8 cellular contexts compared by ENCODE assay signal in genomic region chr21:41369105-41369914, GRCh38. TPM values are rescaled to one million over a fixed set of nuclear protein-coding genes. Genes with fewer than 3 reads are reported as not detected.
DNase-seq lines count a peak whose midpoint lies in the region; ATAC-seq and TF ChIP-seq lines count a peak whose summit lies in the region.

No MANE protein-coding gene starts in this region.

- peaks cover 35% of the 10 kb centered on the region for H3K4me1 ChIP-seq in mucosa of stomach (ENCODE audit: control insufficient read depth, insufficient read depth, low read length)

- H3K27me3 ChIP-seq in mucosa of stomach (ENCODE audit: control insufficient read depth, insufficient read depth, low read length) (no peaks in the 10 kb centered on the region), MG63 (no peaks in the 10 kb centered on the region)

- H3K27me3 Mint-ChIP-seq in T-cell = no peaks in the 10 kb centered on the region

- peak overlapping the region; percentile 53 for H3K4me3 ChIP-seq in GM12864 (ENCODE audit: low read depth, low read length)
- peak overlapping the region; percentile 62 for H3K4me3 ChIP-seq in coronary artery
- no peak overlapping the region for H3K4me3 ChIP-seq in mucosa of stomach (ENCODE audit: low read length)
- H3K4me3 ChIP-seq in MG63 = no peak overlapping the region

- peak overlapping the region in 1 of 2 donors; percentile 45 for H3K27ac ChIP-seq in coronary artery

- H3K36me3 Mint-ChIP-seq in T-cell = peaks cover 48% of the 10 kb centered on the region

- no peaks in the 10 kb centered on the region for H3K36me3 ChIP-seq in mucosa of stomach (ENCODE audit: control insufficient read depth, insufficient read depth, low read length)
- no peaks in the 10 kb centered on the region for H3K36me3 ChIP-seq in MG63

- peaks cover 81 to 90% (median 88%) of the 10 kb centered on the region in 3 donors for H3K4me1 Mint-ChIP-seq in T-cell

- peak overlapping the region; percentile 82 to 94 (median 82) for H3K4me3 Mint-ChIP-seq in T-cell

- H3K27ac Mint-ChIP-seq in T-cell = peak overlapping the region; percentile 94 to 96

- peak overlapping the region; percentile 24 for H3K9ac ChIP-seq in mucosa of stomach (ENCODE audit: low read length)

- H3K9me3 Mint-ChIP-seq in T-cell = peaks cover 0 to 4% (median 0%) of the 10 kb centered on the region in 3 donors

- ATAC-seq in HG02798 (IDR thresholded peaks at IDR 0.05; ENCODE audit: poor library complexity, unreplicated experiment) (peak; percentile 26), T-cell (replicated peaks in 1 of 4) (peak; percentile 72 to 79 (median 76))

- TF ChIP-seq CTCF in GM12864 (IDR thresholded peaks at IDR 0.05; ENCODE audit: low read depth, low read length, missing control alignments) (peak; percentile 25), coronary artery (IDR thresholded peaks at IDR 0.05) (no peak)

- CTCF ChIA-PET in T-cell (lab: Charles Lee) = interaction anchor here (1.1 to 1.7 kb wide), 4 partner anchors 8 to 86 kb away, joined by 4 to 5 read pairs (median 4); no protein-coding TSS in a partner anchor

- H3K9me3 ChIP-seq in mucosa of stomach (ENCODE audit: control insufficient read depth, low read length) (no peaks in the 10 kb centered on the region), MG63 (no peaks in the 10 kb centered on the region)

- POLR2A ChIA-PET in T-cell (lab: Charles Lee) = interaction anchor here in 1 of 2 donors (0.6 to 1.4 kb wide), 4 partner anchors 8 to 406 kb away, joined by 3 to 5 read pairs (median 4); no protein-coding TSS in a partner anchor

- no peak for DNase-seq in GM12864 (ENCODE audit: low read depth)
- peak in 31 of 34 experiments; percentile 13 to 60 (median 35) for DNase-seq in T-cell
- DNase-seq in coronary artery (ENCODE audit: low spot score) = no peak
- peak; percentile 57 for DNase-seq in ureter (ENCODE audit: low spot score)
- no peak for DNase-seq in MG63
- DNase-seq in H4 (ENCODE audit: low spot score) = no peak

RNA-seq across cellular contexts. Expression of gene MX2, which starts 7.5 kb away (rescaled TPM):
- 100 to 1,000 TPM in 1 of 5 donors, 10 to 100 TPM in 4; 77.7 to 103 (median 81.8) TPM for total RNA-seq in T-cell
- 18.9 TPM for total RNA-seq in ureter
- total RNA-seq in MG63 (2014; rRNA removed; shearing (Covaris generic); ENCODE audit: low replicate concordance) = 2.8 and 3.2 TPM in 2 replicates
- total RNA-seq in H4 (2014; rRNA removed; shearing (Covaris generic)) = 36.7 and 38.6 TPM in 2 replicates

RNA-seq across cellular contexts. Expression of gene FAM3B, which starts 52.7 kb away (rescaled TPM):
- total RNA-seq in T-cell (not detected), ureter (116 TPM)
- not detected in 2 replicates for total RNA-seq in MG63 (2014; rRNA removed; shearing (Covaris generic); ENCODE audit: low replicate concordance)
- total RNA-seq in H4 (2014; rRNA removed; shearing (Covaris generic)) = not detected in 2 replicates

RNA-seq across cellular contexts. Expression of gene MX1, which starts 56.7 kb away (rescaled TPM):
- 10 to 100 TPM; 55.2 to 82.5 (median 68.7) TPM for total RNA-seq in T-cell
- 43.8 TPM for total RNA-seq in ureter
- total RNA-seq in MG63 (2014; rRNA removed; shearing (Covaris generic); ENCODE audit: low replicate concordance) = 18.0 and 18.3 TPM in 2 replicates
- 38.8 and 39.6 TPM in 2 replicates for total RNA-seq in H4 (2014; rRNA removed; shearing (Covaris generic))

Comparison
In these comparisons a context has a peak if more than half of its experiments do, and no peak if none do; other contexts are left out.
1. DNase-seq: peak in T-cell (31 of 34) and ureter (single experiment); none in GM12864 (single experiment), coronary artery (single experiment), MG63 (single experiment) and H4 (single experiment).
2. H3K4me3 ChIP-seq: peak in GM12864 (single experiment) and coronary artery (single experiment); none in mucosa of stomach (single experiment) and MG63 (single experiment).
3. RNA of gene FAM3B, which starts 52.7 kb away (total RNA-seq): 116 TPM in ureter (single experiment); not detected in T-cell, not detected in MG63 and not detected in H4; every median in the first group is over 10 times any median in the second.